ENCODE assay signal across 1 cellular context in the genomic region with DNA sequence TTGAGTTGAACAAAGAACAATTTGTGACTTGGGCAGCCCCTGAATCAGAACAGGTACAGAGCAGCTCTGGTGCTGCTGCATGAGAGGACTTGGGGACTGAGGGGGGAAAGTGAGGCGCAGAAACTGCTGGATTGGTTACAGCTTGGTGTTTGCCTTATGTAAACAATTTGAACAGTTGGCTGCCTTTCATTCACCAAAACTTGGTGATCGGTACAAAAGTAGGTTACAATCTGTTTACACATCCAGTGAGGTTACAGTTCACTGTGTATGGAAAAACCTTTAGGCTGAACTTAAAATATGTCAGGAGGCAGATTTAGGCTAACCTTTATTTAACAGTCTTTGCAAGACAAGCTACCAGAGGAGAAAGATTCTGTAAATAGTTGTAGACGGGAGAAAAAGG.
TF ChIP-seq lines count a peak whose summit lies in the region.

No MANE protein-coding gene starts in this region.

TF ChIP-seq in liver, 16 proteins besides CTCF, POLR2A, EP300 and RAD21 (continued from another document):
- TF ChIP-seq, protein P1, sequence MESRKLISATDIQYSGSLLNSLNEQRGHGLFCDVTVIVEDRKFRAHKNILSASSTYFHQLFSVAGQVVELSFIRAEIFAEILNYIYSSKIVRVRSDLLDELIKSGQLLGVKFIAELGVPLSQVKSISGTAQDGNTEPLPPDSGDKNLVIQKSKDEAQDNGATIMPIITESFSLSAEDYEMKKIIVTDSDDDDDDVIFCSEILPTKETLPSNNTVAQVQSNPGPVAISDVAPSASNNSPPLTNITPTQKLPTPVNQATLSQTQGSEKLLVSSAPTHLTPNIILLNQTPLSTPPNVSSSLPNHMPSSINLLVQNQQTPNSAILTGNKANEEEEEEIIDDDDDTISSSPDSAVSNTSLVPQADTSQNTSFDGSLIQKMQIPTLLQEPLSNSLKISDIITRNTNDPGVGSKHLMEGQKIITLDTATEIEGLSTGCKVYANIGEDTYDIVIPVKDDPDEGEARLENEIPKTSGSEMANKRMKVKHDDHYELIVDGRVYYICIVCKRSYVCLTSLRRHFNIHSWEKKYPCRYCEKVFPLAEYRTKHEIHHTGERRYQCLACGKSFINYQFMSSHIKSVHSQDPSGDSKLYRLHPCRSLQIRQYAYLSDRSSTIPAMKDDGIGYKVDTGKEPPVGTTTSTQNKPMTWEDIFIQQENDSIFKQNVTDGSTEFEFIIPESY (IDR thresholded peaks at IDR 0.05): no peak
- TF ChIP-seq FOXA1 (IDR thresholded peaks at IDR 0.05) (peak; percentile 60), GABPA (IDR thresholded peaks at IDR 0.05 in 1 of 2, conservative IDR thresholded peaks at IDR 0.05 in 1 of 2) (no peak), SP1 (IDR thresholded peaks at IDR 0.05) (peak; percentile 50), RXRA (IDR thresholded peaks at IDR 0.05) (peak; percentile 57 to 80), NR2F2 (IDR thresholded peaks at IDR 0.05) (no peak)
